In genomic region chr17:19387921-19388521, GRCh38 we compare ENCODE assay signal across 11 cellular contexts. TPM values are rescaled to one million over a fixed set of nuclear protein-coding genes. Genes with fewer than 3 reads are reported as not detected.
DNase-seq lines count a peak whose midpoint lies in the region; TF ChIP-seq lines count a peak whose summit lies in the region.
"Had no signal": no experiment of that assay in that cellular context is flagged by ENCODE, and none has a peak within 500 bp of the region (broad histone marks: within the 10 kb centered on the region; RNA-seq: fewer than 3 reads in every experiment).

No MANE protein-coding gene starts in this region.

- TF ChIP-seq CTCF in CD14-positive monocyte (IDR thresholded peaks at IDR 0.05) = no peak
- TF ChIP-seq CTCF in fibroblast of mammary gland (conservative IDR thresholded peaks at IDR 0.05; ENCODE audit: control insufficient read depth, insufficient read depth, low read depth, low read length) = no peak
- TF ChIP-seq CTCF in GM20000 (IDR thresholded peaks at IDR 0.05; ENCODE audit: extremely low read depth, missing control alignments) = no peak

- no peak overlapping the region for H3K4ac ChIP-seq in trophoblast cell (ENCODE audit: low read depth, low read length)

- H3K27ac ChIP-seq in trophoblast cell (ENCODE audit: low read depth, low read length) = no peak overlapping the region

- H2AFZ ChIP-seq in trophoblast cell (ENCODE audit: insufficient read depth, low read length, poor library complexity) = no peak overlapping the region

- H3K36me3 Mint-ChIP-seq in CD14-positive monocyte = peaks cover 27 to 29% of the 10 kb centered on the region in 2 donors

- no peak overlapping the region for H3K9ac ChIP-seq in trophoblast cell (ENCODE audit: low read length)

- DNase-seq in CD14-positive monocyte (ENCODE audit: low spot score) = no peak
- DNase-seq in NCI-H82 (lab: John Stamatoyannopoulos, UW) = peak; percentile 75
- peak; percentile 86 for DNase-seq in fibroblast of mammary gland (ENCODE audit: low read depth)
- peak; percentile 85 to 95 for DNase-seq in trophoblast cell
- DNase-seq in GM20000 (ENCODE audit: low spot score) = no peak
- DNase-seq in activated effector memory CD4-positive, alpha-beta T cell treated with anti-CD3 and anti-CD28 coated beads, Interleukin-2, amount 50 U/mL, for 16 hours = no peak
- DNase-seq in activated naive CD4-positive, alpha-beta T cell (lab: John Stamatoyannopoulos, UW) = no peak
- no peak for DNase-seq in COR-L47 (lab: John Stamatoyannopoulos, UW)
- DNase-seq: activated CD8-positive, alpha-beta memory T cell treated with anti-CD3 and anti-CD28 coated beads, Interleukin-2, amount 10 ng/mL, durations not matched to agents 7 days and 5 days had no signal

- no peak overlapping the region for H2AK5ac ChIP-seq in trophoblast cell (ENCODE audit: low read length)

- H3K27me3 Mint-ChIP-seq in CD14-positive monocyte (ENCODE audit: low read depth in 3 of 3) = peaks cover 0 to 9% (median 2%) of the 10 kb centered on the region in 3 donors

- WGBS in trophoblast cell (ENCODE audit: extremely low coverage, insufficient coverage, insufficient read length) = no CpG with 5 or more reads among the region's 2 CpGs

- peak overlapping the region; percentile 17 for H4K91ac ChIP-seq in trophoblast cell (ENCODE audit: low read depth, low read length)

- no peaks in the 10 kb centered on the region for H3K79me1 ChIP-seq in trophoblast cell (ENCODE audit: low read length)

- H2BK120ac ChIP-seq in trophoblast cell (ENCODE audit: insufficient read depth, low read length, poor library complexity) = no peak overlapping the region

- H3K4me3 Mint-ChIP-seq in CD14-positive monocyte = peak overlapping the region in 1 of 2 donors; percentile 58
- H3K4me3 Mint-ChIP-seq: activated CD8-positive, alpha-beta memory T cell treated with anti-CD3 and anti-CD28 coated beads, Interleukin-2, amount 10 ng/mL, durations not matched to agents 7 days and 5 days; IgD-negative memory B cell; memory B cell had no signal

- H3K27me3 ChIP-seq in trophoblast cell (ENCODE audit: insufficient read depth, low read length) = no peaks in the 10 kb centered on the region

- peaks cover 0 to 2% (median 0%) of the 10 kb centered on the region in 7 donors for H3K9me3 Mint-ChIP-seq in CD14-positive monocyte
- H3K9me3 Mint-ChIP-seq: IgD-negative memory B cell, memory B cell had no signal

- no peak overlapping the region for H2BK12ac ChIP-seq in trophoblast cell (ENCODE audit: low read length)

- no peak overlapping the region for H4K8ac ChIP-seq in trophoblast cell (ENCODE audit: low read depth, low read length)

- H3K4me2 ChIP-seq in trophoblast cell (ENCODE audit: low read length) = no peak overlapping the region

- peak overlapping the region in 6 of 7 donors; percentile 37 to 98 (median 97) for H3K27ac Mint-ChIP-seq in CD14-positive monocyte
- H3K27ac Mint-ChIP-seq: activated CD8-positive, alpha-beta memory T cell treated with anti-CD3 and anti-CD28 coated beads, Interleukin-2, amount 10 ng/mL, durations not matched to agents 7 days and 5 days; IgD-negative memory B cell; memory B cell had no signal

- H3K4me1 ChIP-seq in trophoblast cell (ENCODE audit: control insufficient read depth in 1 of 2, insufficient read depth in 2 of 2, low read length in 2 of 2) = peaks cover 15 to 20% of the 10 kb centered on the region in 2 experiments

- H3K14ac ChIP-seq in trophoblast cell (ENCODE audit: low read length) = no peak overlapping the region

- H3K4me1 Mint-ChIP-seq in CD14-positive monocyte = peaks cover 70% of the 10 kb centered on the region
- H3K4me1 Mint-ChIP-seq: activated CD8-positive, alpha-beta memory T cell treated with anti-CD3 and anti-CD28 coated beads, Interleukin-2, amount 10 ng/mL, durations not matched to agents 7 days and 5 days; memory B cell had no signal

- no peak overlapping the region for H2BK5ac ChIP-seq in trophoblast cell (ENCODE audit: low read depth, low read length, poor library complexity)

- intact Hi-C loops in CD14-positive monocyte (cut with micrococcal nuclease) = no loop called here

- peaks cover 25 to 26% of the 10 kb centered on the region in 2 experiments for H3K36me3 ChIP-seq in trophoblast cell (ENCODE audit: control insufficient read depth in 1 of 2, insufficient read depth in 2 of 2, low read length in 2 of 2)

- no peaks in the 10 kb centered on the region for H3K9me3 ChIP-seq in trophoblast cell (ENCODE audit: insufficient read depth, low read depth, low read length)

- peaks cover 2% of the 10 kb centered on the region for H3K79me2 ChIP-seq in trophoblast cell (ENCODE audit: control insufficient read depth, insufficient read depth, low read length, poor library complexity)

- no peak overlapping the region for H3K23ac ChIP-seq in trophoblast cell (ENCODE audit: low read length)

- H3K18ac ChIP-seq in trophoblast cell (ENCODE audit: low read length) = no peak overlapping the region

- H4K12ac ChIP-seq in trophoblast cell (ENCODE audit: low read depth, low read length) = no peak overlapping the region

- H3K4me3 ChIP-seq in fibroblast of mammary gland (ENCODE audit: control insufficient read depth, low read depth, low read length) (no peak overlapping the region), trophoblast cell (ENCODE audit: low read depth, low read length) (no peak overlapping the region)

RNA-seq across cellular contexts. Expression of gene MFAP4, which starts 1.0 kb away (rescaled TPM):
- under 1 TPM; 0.12 to 0.73 TPM for polyA plus RNA-seq in CD14-positive monocyte
- 1.3 and 1.6 TPM in 2 replicates for polyA plus RNA-seq in trophoblast cell (2013)
- polyA plus RNA-seq: IgD-negative memory B cell had no signal

RNA-seq across cellular contexts. Expression of gene MAPK7, which starts 9.7 kb away (rescaled TPM):
- 1 to 10 TPM; 9.3 to 10.0 TPM for polyA plus RNA-seq in CD14-positive monocyte
- polyA plus RNA-seq in trophoblast cell (2013) = 21.4 and 22.8 TPM in 2 replicates

RNA-seq across cellular contexts. Expression of gene RNF112, which starts 23.0 kb away (rescaled TPM):
- polyA plus RNA-seq in CD14-positive monocyte = not detected
- 0.42 and 0.55 TPM in 2 replicates for polyA plus RNA-seq in trophoblast cell (2013)
- polyA plus RNA-seq: IgD-negative memory B cell had no signal

RNA-seq across cellular contexts. Expression of gene B9D1, which starts 25.5 kb away (rescaled TPM):
- not detected for polyA plus RNA-seq in CD14-positive monocyte
- 7.2 and 7.3 TPM in 2 replicates for polyA plus RNA-seq in trophoblast cell (2013)

Comparison
In these comparisons a context has a peak if more than half of its experiments do, and no peak if none do; other contexts are left out.
1. DNase-seq: peak in NCI-H82 (single experiment), fibroblast of mammary gland (single experiment) and trophoblast cell (2 of 2); none in CD14-positive monocyte (single experiment), GM20000 (single experiment), activated effector memory CD4-positive, alpha-beta T cell treated with anti-CD3 and anti-CD28 coated beads, Interleukin-2, amount 50 U/mL, for 16 hours (single experiment), activated naive CD4-positive, alpha-beta T cell (0 of 4) and COR-L47 (single experiment).